20 cellular contexts compared by ENCODE assay signal in genomic region chr22:35950262-35950661, GRCh38.
"Had no signal": no experiment of that assay in that cellular context is flagged by ENCODE, and none has a peak within 500 bp of the region (broad histone marks: within the 10 kb centered on the region; RNA-seq: fewer than 3 reads in every experiment).

No MANE protein-coding gene starts in this region.

- H3K27me3 ChIP-seq: gastroesophageal sphincter, heart right ventricle, left lung, tibial nerve, vagina had no signal

- H3K36me3 ChIP-seq: gastroesophageal sphincter, heart right ventricle, left lung, tibial nerve, vagina had no signal

- ATAC-seq: gastroesophageal sphincter; heart right ventricle; left lung; natural killer cell treated with Interleukin-12 subunit alpha and Interleukin-12 subunit beta and Interleukin-15 and Interleukin-18, amount 100 ng/mL, for 72 hours; right cardiac atrium had no signal

- H3K4me1 ChIP-seq: left lung, tibial nerve, vagina had no signal

- H3K4me3 ChIP-seq: gastroesophageal sphincter, heart right ventricle, left lung, smooth muscle cell, tibial nerve, vagina had no signal

- H3K9me3 ChIP-seq: gastroesophageal sphincter, heart right ventricle, left lung, tibial nerve, vagina had no signal

- H3K27ac ChIP-seq: gastroesophageal sphincter, heart right ventricle, left lung, tibial nerve, vagina had no signal

- FAIRE-seq: keratinocyte had no signal

- DNase-seq: activated CD4-positive, alpha-beta T cell treated with anti-CD3 and anti-CD28 coated beads, Interleukin-2, amount 50 U/mL, for 1 hour; activated CD8-positive, alpha-beta memory T cell treated with anti-CD3 and anti-CD28 coated beads for 24 hours; activated naive CD8-positive, alpha-beta T cell treated with anti-CD3 and anti-CD28 coated beads, Interleukin-2, amount 10 ng/mL, durations not matched to agents 7 days and 5 days; cerebellar nuclear complex; erythroblast; heart right ventricle; left lung; nucleus accumbens; right cardiac atrium; stimulated activated CD4-positive, alpha-beta T cell treated with anti-CD3 and anti-CD28 coated beads, Interleukin-4, amount 100 ng/mL, for 4 hours; stimulated activated CD8-positive, alpha-beta memory T cell treated with anti-CD3 and anti-CD28 coated beads, Interleukin-4, amount 100 ng/mL, for 48 hours; stimulated activated naive CD4-positive, alpha-beta T cell treated with Interleukin-2 at 50 U/mL for 16 hours; substantia nigra; T-helper 2 cell had no signal
